Comparison of ENCODE assay signal across 17 cellular contexts in the genomic region with DNA sequence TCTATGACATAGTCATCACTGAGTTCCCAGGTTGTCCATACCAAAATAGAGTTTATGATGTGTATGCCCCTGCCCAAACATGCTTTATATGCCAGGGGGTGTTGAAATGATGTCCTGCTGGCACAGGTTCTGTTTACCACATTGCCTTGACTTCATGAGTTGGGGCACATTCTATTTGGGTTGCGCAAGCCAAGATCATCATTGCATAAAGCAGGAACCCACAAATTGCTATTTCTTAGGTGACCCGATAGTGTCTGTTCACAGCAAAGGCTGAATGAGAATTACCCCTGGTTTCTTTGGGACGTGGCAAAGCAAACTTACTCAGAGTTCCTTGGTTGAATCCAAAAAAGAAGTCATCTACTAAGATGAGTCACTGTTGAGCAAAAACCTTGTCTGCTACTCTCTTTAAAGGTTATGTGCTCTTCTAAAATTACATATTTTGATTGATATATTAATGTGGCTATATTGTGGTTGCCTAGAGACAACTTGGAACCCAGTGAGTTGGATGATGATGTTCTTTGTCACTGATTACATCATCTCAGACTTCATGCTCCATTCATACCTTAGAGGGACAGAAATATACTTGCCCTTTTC.
DNase-seq lines count a peak whose midpoint lies in the region; ATAC-seq lines count a peak whose summit lies in the region.
"Had no signal": no experiment of that assay in that cellular context is flagged by ENCODE, and none has a peak within 500 bp of the region (broad histone marks: within the 10 kb centered on the region; RNA-seq: fewer than 3 reads in every experiment).

No MANE protein-coding gene starts in this region.

- ATAC-seq in stimulated activated naive CD8-positive, alpha-beta T cell treated with anti-CD3 and anti-CD28 coated beads, Interleukin-15, Interleukin-2, amounts not matched to agents 100 U/mL and 50 U/mL, for 24 hours: no peak
- ATAC-seq in HG03025 (IDR thresholded peaks at IDR 0.05; ENCODE audit: low FRiP score, unreplicated experiment): no peak
- ATAC-seq: lower lobe of right lung had no signal

- DNase-seq in GM04504 (ENCODE audit: low read depth) (peak; percentile 67), RPMI7951 (ENCODE audit: low read depth) (peak; percentile 37), fibroblast of gingiva (ENCODE audit: low read depth) (peak; percentile 77), renal cortical epithelial cell (ENCODE audit: low read depth) (peak; percentile 69), middle frontal gyrus (ENCODE audit: extremely low spot score, low spot score) (no peak), amniotic stem cell (lab: John Stamatoyannopoulos, UW) (no peak)
- DNase-seq in stimulated activated naive CD8-positive, alpha-beta T cell treated with anti-CD3 and anti-CD28 coated beads, Interleukin-15, Interleukin-2, amounts not matched to agents 100 U/mL and 50 U/mL, for 24 hours: no peak
- DNase-seq: activated CD4-positive, alpha-beta T cell treated with anti-CD3 and anti-CD28 coated beads for 4 hours; activated naive CD4-positive, alpha-beta T cell treated with anti-CD3 and anti-CD28 coated beads for 36 hours; CD4-positive, CD25-positive, alpha-beta regulatory T cell; DND-41; effector CD4-positive, alpha-beta T cell; H7; lower lobe of right lung; NCI-H1092; NCI-H2227 treated with DMSO at 0.1 percent for 48 hours had no signal

Comparison
In these comparisons a context has a peak if more than half of its experiments do, and no peak if none do; other contexts are left out.
1. DNase-seq: peak in GM04504 (single experiment), RPMI7951 (single experiment), fibroblast of gingiva (single experiment) and renal cortical epithelial cell (single experiment); none in middle frontal gyrus (single experiment), amniotic stem cell (single experiment) and stimulated activated naive CD8-positive, alpha-beta T cell treated with anti-CD3 and anti-CD28 coated beads, Interleukin-15, Interleukin-2, amounts not matched to agents 100 U/mL and 50 U/mL, for 24 hours (single experiment).